In the genomic region with DNA sequence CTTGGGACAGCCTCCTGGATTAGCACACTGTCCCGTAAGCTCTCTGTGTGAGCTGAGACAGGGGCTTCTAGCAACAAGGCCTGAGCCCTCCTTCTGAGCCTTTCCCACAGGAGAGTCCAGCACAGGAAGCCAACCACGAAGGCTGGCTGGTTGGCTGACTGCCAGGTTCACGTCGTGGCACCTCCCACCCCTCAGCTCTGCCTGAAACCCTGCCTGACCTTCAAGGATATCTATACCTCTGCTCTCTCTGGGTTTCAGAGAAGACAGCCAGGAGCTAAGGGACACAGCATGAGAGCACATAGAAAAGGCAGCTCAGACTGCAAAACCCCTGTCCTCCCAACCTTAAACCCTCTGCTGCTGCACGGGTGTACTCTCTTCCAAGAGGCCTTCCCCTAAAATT, we compare ENCODE assay signal across 16 cellular contexts. TPM values are rescaled to one million over a fixed set of nuclear protein-coding genes. Genes with fewer than 3 reads are reported as not detected.
"Had no signal": no experiment of that assay in that cellular context is flagged by ENCODE, and none has a peak within 500 bp of the region (broad histone marks: within the 10 kb centered on the region; RNA-seq: fewer than 3 reads in every experiment).

No MANE protein-coding gene starts in this region.

- DNase-seq: activated CD4-positive, alpha-beta memory T cell treated with anti-CD3 and anti-CD28 coated beads, Interleukin-2, amount 10 ng/mL, durations not matched to agents 7 days and 5 days; activated CD4-positive, alpha-beta T cell treated with anti-CD3 and anti-CD28 coated beads for 4 hours; activated gamma-delta T cell; activated T-cell treated with anti-CD3 and anti-CD28 coated beads, Interleukin-2, amount 50 U/mL, for 4 hours; amniotic stem cell; cortex of kidney; effector CD8-positive, alpha-beta T cell; foreskin keratinocyte; glutamatergic neuron; mesendoderm; natural killer cell; stimulated activated CD4-positive, alpha-beta T cell treated with anti-CD3 and anti-CD28 coated beads, Interleukin-1b, Interleukin-23, amount 100 ng/mL, for 48 hours had no signal

- H2AFZ ChIP-seq: parathyroid adenoma had no signal

- H3K9ac ChIP-seq: parathyroid adenoma had no signal

- H3K27ac ChIP-seq: foreskin keratinocyte, neutrophil, parathyroid adenoma had no signal

- H3K27me3 ChIP-seq: foreskin keratinocyte had no signal

- ATAC-seq: activated T-cell treated with anti-CD3 and anti-CD28 coated beads, Interleukin-2, amount 50 U/mL, for 4 hours; foreskin keratinocyte; natural killer cell; WTC11 had no signal

- H3K9me3 ChIP-seq: neutrophil had no signal

- H3K4me1 ChIP-seq: foreskin keratinocyte had no signal

- H3K36me3 ChIP-seq: neutrophil had no signal

- H3K79me2 ChIP-seq: parathyroid adenoma had no signal

RNA-seq across cellular contexts. Expression of a gene that starts 13.9 kb away (rescaled TPM):
- total RNA-seq: foreskin keratinocyte, urinary bladder had no signal
